10 cellular contexts compared by ENCODE assay signal in the genomic region with DNA sequence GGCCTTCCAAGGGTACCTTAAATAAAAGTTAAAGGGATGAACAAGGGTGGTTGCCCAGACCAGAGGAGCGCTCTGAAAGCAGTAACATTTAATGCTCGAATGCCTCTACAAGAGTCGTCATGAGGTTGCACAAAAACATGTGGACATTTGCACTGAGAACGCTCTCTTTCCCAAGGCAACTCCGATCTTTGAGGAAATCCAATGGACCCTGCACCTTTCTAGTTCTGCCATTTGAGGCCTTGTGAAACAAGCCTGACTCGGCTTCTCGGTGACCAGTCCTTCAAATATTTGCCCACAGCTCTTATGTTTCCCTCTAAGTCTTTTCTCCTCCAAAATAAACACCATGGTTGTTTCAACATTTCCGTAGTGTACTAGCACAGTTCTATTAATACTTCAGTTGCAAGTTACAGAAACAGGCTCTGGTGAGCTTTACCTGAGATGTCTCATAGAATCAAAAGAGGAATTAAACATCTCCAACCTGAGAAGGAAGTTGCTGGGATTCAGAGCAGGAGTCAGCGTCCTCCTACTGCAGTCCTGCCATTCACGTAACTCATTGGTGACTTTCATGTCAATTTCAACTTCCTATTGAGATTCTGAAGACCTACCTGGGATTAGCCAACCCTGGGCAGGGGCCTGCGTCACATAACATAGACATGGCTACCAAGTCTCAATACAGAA.
DNase-seq lines count a peak whose midpoint lies in the region; ATAC-seq and TF ChIP-seq lines count a peak whose summit lies in the region.
"Had no signal": no experiment of that assay in that cellular context is flagged by ENCODE, and none has a peak within 500 bp of the region (broad histone marks: within the 10 kb centered on the region; RNA-seq: fewer than 3 reads in every experiment).

No MANE protein-coding gene starts in this region.

- intact Hi-C loops in body of pancreas (cut with DNase I), result no loop called here
- intact Hi-C loops in vagina (cut with DNase I), result loop anchor here (2.0 to 10.0 kb wide), 2 partner anchors 47 to 407 kb away; no protein-coding TSS in a partner anchor

- H3K36me3 ChIP-seq in body of pancreas (replicated peaks in 1 of 2; ENCODE audit: insufficient read depth in 1 of 2, low read depth in 2 of 2) (no peaks in the 10 kb centered on the region), vagina (no peaks in the 10 kb centered on the region)
- H3K36me3 ChIP-seq: BLaER1 had no signal

- 40 to 55% methylated on average over 11 of the region's 11 CpGs for WGBS in body of pancreas, 2 donors

- DNase-seq in SIG-M5 treated with dmso at 0.1 percent for 504 hours (lab: John Stamatoyannopoulos, UW; ENCODE audit: unreplicated experiment), result peak; percentile 57
- no peak for DNase-seq in SIG-M5 (lab: John Stamatoyannopoulos, UW)
- peak; percentile 48 to 77 (median 72) for DNase-seq in body of pancreas
- peak; percentile 83 for DNase-seq in left lobe of liver (ENCODE audit: low spot score)
- no peak for DNase-seq in vagina (ENCODE audit: extremely low spot score in 2 of 2)
- DNase-seq in NCI-H1092 treated with DMSO at 0.1 percent for 48 hours (lab: John Stamatoyannopoulos, UW), result no peak
- DNase-seq in T-helper 9 cell, result no peak
- DNase-seq: amygdala had no signal

- no peak for TF ChIP-seq CTCF in body of pancreas (IDR thresholded peaks at IDR 0.05)
- no peak for TF ChIP-seq CTCF in vagina (IDR thresholded peaks at IDR 0.05)

- peak; percentile 87 for ATAC-seq in body of pancreas
- ATAC-seq in left lobe of liver, result peak; percentile 74
- no peak for ATAC-seq in GM21723 (IDR thresholded peaks at IDR 0.05; ENCODE audit: unreplicated experiment)

- no peaks in the 10 kb centered on the region for H3K27me3 ChIP-seq in body of pancreas
- H3K27me3 ChIP-seq in vagina, result no peaks in the 10 kb centered on the region
- H3K27me3 ChIP-seq: BLaER1 had no signal

- TF ChIP-seq POLR2A in body of pancreas (IDR thresholded peaks at IDR 0.05) (peak in 2 of 3 donors; percentile 26 to 30), vagina (IDR thresholded peaks at IDR 0.05) (no peak)

- no peak overlapping the region for H3K4me3 ChIP-seq in body of pancreas
- no peak overlapping the region for H3K4me3 ChIP-seq in vagina
- H3K4me3 ChIP-seq: BLaER1 had no signal

- H3K4me1 ChIP-seq in body of pancreas, result peaks cover 53% of the 10 kb centered on the region
- H3K4me1 ChIP-seq in vagina, result peaks cover 25% of the 10 kb centered on the region

- H3K9me3 ChIP-seq in body of pancreas, result no peaks in the 10 kb centered on the region
- H3K9me3 ChIP-seq in vagina, result no peaks in the 10 kb centered on the region

- H3K27ac ChIP-seq in body of pancreas, result peak overlapping the region; percentile 78 to 87 (median 84)
- peak overlapping the region; percentile 26 for H3K27ac ChIP-seq in vagina
- H3K27ac ChIP-seq: BLaER1 had no signal

Comparison
In these comparisons a context has a peak if more than half of its experiments do, and no peak if none do; other contexts are left out.
1. DNase-seq: peak in SIG-M5 treated with dmso at 0.1 percent for 504 hours (single experiment), body of pancreas (4 of 4) and left lobe of liver (single experiment); none in SIG-M5 (single experiment), vagina (0 of 2), NCI-H1092 treated with DMSO at 0.1 percent for 48 hours (single experiment) and T-helper 9 cell (single experiment).
2. POLR2A ChIP-seq: peak in body of pancreas (2 of 3); none in vagina (0 of 2).